Comparison of ENCODE assay signal across 19 cellular contexts in the genomic region with DNA sequence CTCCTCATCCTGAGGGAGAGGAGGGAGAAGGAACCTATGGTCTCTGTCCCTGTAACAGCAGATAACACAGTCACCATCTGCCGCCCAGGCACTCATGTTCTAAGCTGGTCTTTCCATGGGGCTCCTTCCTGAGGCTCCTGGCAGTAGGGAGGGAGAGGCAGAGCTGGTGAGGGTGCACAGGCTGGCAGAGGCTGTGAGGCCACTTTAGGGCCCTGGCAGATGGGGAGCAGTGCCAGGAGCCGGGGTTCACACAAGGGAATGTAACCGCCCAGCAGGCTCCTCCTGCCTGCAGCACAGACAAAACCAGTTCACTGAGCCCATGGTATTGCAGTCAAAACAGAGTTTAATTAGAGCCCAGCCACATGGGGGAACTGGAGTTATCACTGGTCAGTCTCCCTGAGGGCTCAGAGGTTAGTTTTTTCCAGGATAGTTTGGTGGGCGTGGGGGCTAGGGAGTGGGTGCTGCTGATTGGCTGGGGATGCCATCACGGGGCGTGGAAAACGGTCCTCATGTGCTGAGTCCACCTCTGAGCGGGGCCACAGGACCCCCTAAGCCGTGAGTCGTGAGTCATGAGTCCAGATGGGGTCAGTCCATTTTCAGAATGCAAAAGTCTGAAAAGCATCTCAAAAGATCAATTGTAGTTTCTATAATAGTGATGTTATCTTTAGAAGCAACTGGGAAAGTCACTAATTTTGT.
DNase-seq lines count a peak whose midpoint lies in the region; TF ChIP-seq lines count a peak whose summit lies in the region.
"Had no signal": no experiment of that assay in that cellular context is flagged by ENCODE, and none has a peak within 500 bp of the region (broad histone marks: within the 10 kb centered on the region; RNA-seq: fewer than 3 reads in every experiment).

No MANE protein-coding gene starts in this region.

- no CpG with 5 or more reads among the region's 10 CpGs for WGBS in neuronal stem cell (ENCODE audit: extremely low coverage in 2 of 2, insufficient read length in 2 of 2, insufficient replicate concordance in 1 of 2), 2 donors
- 82 to 88% methylated on average over 10 of the region's 10 CpGs for WGBS in lower leg skin, 2 donors

- TF ChIP-seq POLR2A in lower leg skin (IDR thresholded peaks at IDR 0.05), result no peak

- no peak overlapping the region for H2BK120ac ChIP-seq in neuronal stem cell (ENCODE audit: low read depth, low read length)

- peak; percentile 23 for DNase-seq in DMS 273 (lab: John Stamatoyannopoulos, UW; ENCODE audit: unreplicated experiment)
- DNase-seq in DMS 273 treated with DMSO at 0.1 percent for 48 hours (lab: John Stamatoyannopoulos, UW), result no peak
- peak; percentile 43 to 84 for DNase-seq in NCI-H524 (lab: John Stamatoyannopoulos, UW)
- peak; percentile 11 for DNase-seq in foreskin melanocyte
- DNase-seq in neuronal stem cell (ENCODE audit: low spot score), result no peak
- DNase-seq in lower leg skin (ENCODE audit: low spot score in 2 of 2), result no peak
- no peak for DNase-seq in OCI-M1 (lab: John Stamatoyannopoulos, UW)
- DNase-seq in tibial artery, result no peak
- DNase-seq: Caco-2; CD4-positive, CD25-positive, alpha-beta regulatory T cell; CD8-positive, alpha-beta T cell; DMS53; DMS79 treated with DMSO at 0.1 percent for 48 hours; GF-D8; GOT3 had no signal

- no peak overlapping the region for H4K91ac ChIP-seq in neuronal stem cell (ENCODE audit: low read depth, low read length, poor library complexity)

- H3K4ac ChIP-seq in neuronal stem cell (ENCODE audit: low read length), result no peak overlapping the region

- peak overlapping the region; percentile 25 for H3K18ac ChIP-seq in neuronal stem cell (ENCODE audit: low read length)

- H3K4me1 ChIP-seq in neuronal stem cell (ENCODE audit: control insufficient read depth in 2 of 2, insufficient read depth in 1 of 2, low read depth in 1 of 2, low read length in 2 of 2) (peaks cover 2 to 3% of the 10 kb centered on the region in 2 donors), tibial artery (peaks cover 0 to 14% (median 7%) of the 10 kb centered on the region in 4 donors)
- H3K4me1 ChIP-seq: Caco-2, HAP-1 had no signal

- H3K27me3 ChIP-seq in neuronal stem cell (ENCODE audit: control insufficient read depth in 3 of 3, insufficient read depth in 3 of 3, low read depth in 1 of 3, low read length in 3 of 3) (no peaks in the 10 kb centered on the region), tibial artery (no peaks in the 10 kb centered on the region)
- H3K27me3 ChIP-seq: BLaER1 had no signal

- no peaks in the 10 kb centered on the region for H3K79me1 ChIP-seq in neuronal stem cell (ENCODE audit: low read depth, low read length)

- H2BK12ac ChIP-seq in neuronal stem cell (ENCODE audit: low read length), result no peak overlapping the region

- H3K27ac ChIP-seq in neuronal stem cell (replicated peaks; ENCODE audit: low read length), result no peak overlapping the region
- H3K27ac ChIP-seq in tibial artery, result no peak overlapping the region
- H3K27ac ChIP-seq: 22Rv1, BLaER1, C4-2B had no signal

- TF ChIP-seq CTCF in lower leg skin (IDR thresholded peaks at IDR 0.05) (no peak), tibial artery (IDR thresholded peaks at IDR 0.05) (no peak)

- peaks cover 4 to 9% of the 10 kb centered on the region in 2 donors for H3K9me3 ChIP-seq in neuronal stem cell (replicated peaks in 1 of 2; ENCODE audit: control insufficient read depth in 2 of 2, insufficient read depth in 1 of 2, low read depth in 1 of 2, low read length in 2 of 2)
- H3K9me3 ChIP-seq in tibial artery, result no peaks in the 10 kb centered on the region
- H3K9me3 ChIP-seq: HAP-1 had no signal

- H3K4me3 ChIP-seq in neuronal stem cell (ENCODE audit: low read length in 2 of 2) (no peak overlapping the region), lower leg skin (ENCODE audit: low read depth, poor library complexity, severe bottlenecking) (no peak overlapping the region), tibial artery (no peak overlapping the region)
- H3K4me3 ChIP-seq: BLaER1, HAP-1 had no signal

- no peak overlapping the region for H3K14ac ChIP-seq in neuronal stem cell (ENCODE audit: low read length)

- no peak overlapping the region for H3K4me2 ChIP-seq in neuronal stem cell (ENCODE audit: insufficient read depth, low read length, poor library complexity, severe bottlenecking)
- H3K4me2 ChIP-seq: BLaER1 had no signal

- H2AK5ac ChIP-seq in neuronal stem cell (ENCODE audit: low read depth, low read length), result no peak overlapping the region

- H2AFZ ChIP-seq in neuronal stem cell (ENCODE audit: low read length), result no peak overlapping the region

- no peak overlapping the region for H2BK15ac ChIP-seq in neuronal stem cell (ENCODE audit: low read length)

- H2BK5ac ChIP-seq in neuronal stem cell (ENCODE audit: low read length), result no peak overlapping the region

- no peak overlapping the region for H4K8ac ChIP-seq in neuronal stem cell (ENCODE audit: low read depth, low read length)

- no peak overlapping the region for H3K23ac ChIP-seq in neuronal stem cell (ENCODE audit: low read depth, low read length, poor library complexity)

- H3K9ac ChIP-seq in neuronal stem cell (ENCODE audit: low read depth, low read length, poor library complexity), result no peak overlapping the region
- H3K9ac ChIP-seq: BLaER1 had no signal

- no peaks in the 10 kb centered on the region for H3K36me3 ChIP-seq in neuronal stem cell (replicated peaks in 1 of 2; ENCODE audit: control insufficient read depth in 2 of 2, insufficient read depth in 2 of 2, low read length in 2 of 2)
- peaks cover 4 to 35% (median 19%) of the 10 kb centered on the region in 3 donors for H3K36me3 ChIP-seq in tibial artery
- H3K36me3 ChIP-seq: BLaER1, HAP-1 had no signal

- intact Hi-C loops in lower leg skin (cut with DNase I; ENCODE audit: low total_unique reads), result no loop called here
- intact Hi-C loops in tibial artery (cut with DNase I; ENCODE audit: low total_unique reads), result no loop called here

Comparison
In these comparisons a context has a peak if more than half of its experiments do, and no peak if none do; other contexts are left out.
1. DNase-seq: peak in DMS 273 (single experiment), NCI-H524 (2 of 2) and foreskin melanocyte (single experiment); none in DMS 273 treated with DMSO at 0.1 percent for 48 hours (single experiment), neuronal stem cell (single experiment), lower leg skin (0 of 2), OCI-M1 (single experiment) and tibial artery (0 of 2).